Comparison of ENCODE assay signal across 17 cellular contexts in genomic region chr10:58743466-58744115, GRCh38.
DNase-seq lines count a peak whose midpoint lies in the region; ATAC-seq and TF ChIP-seq lines count a peak whose summit lies in the region.
"Had no signal": no experiment of that assay in that cellular context is flagged by ENCODE, and none has a peak within 500 bp of the region (broad histone marks: within the 10 kb centered on the region; RNA-seq: fewer than 3 reads in every experiment).

No MANE protein-coding gene starts in this region.

- H3K36me3 ChIP-seq in cardiac muscle cell: no peaks in the 10 kb centered on the region
- H3K36me3 ChIP-seq: uterus had no signal

- in situ Hi-C loops in astrocyte of the spinal cord (cut with HindIII; ENCODE audit: low sequenced_read_pairs): no loop called here

- no peaks in the 10 kb centered on the region for H3K9me3 ChIP-seq in cardiac muscle cell (ENCODE audit: low read depth)
- H3K9me3 ChIP-seq: uterus had no signal

- no peak overlapping the region for H3K27ac ChIP-seq in cardiac muscle cell
- H3K27ac ChIP-seq: uterus had no signal

- no peak for ATAC-seq in HG03442 (IDR thresholded peaks at IDR 0.05; ENCODE audit: unreplicated experiment)
- no peak for ATAC-seq in GM18517 (IDR thresholded peaks at IDR 0.05; ENCODE audit: unreplicated experiment)
- no peak for ATAC-seq in GM18909 (IDR thresholded peaks at IDR 0.05; ENCODE audit: poor library complexity, unreplicated experiment)
- ATAC-seq: activated CD8-positive, alpha-beta T cell treated with anti-CD3 and anti-CD28 coated beads, Interleukin-2, amount 10 ng/mL, durations not matched to agents 7 days and 5 days had no signal

- DNase-seq in cardiac muscle cell (ENCODE audit: low read depth in 1 of 2, low spot score in 1 of 2): peak; percentile 46 to 74
- no peak for DNase-seq in cardiac septum (ENCODE audit: low spot score)
- DNase-seq in astrocyte of the spinal cord (ENCODE audit: low read depth, low spot score): peak; percentile 87
- peak; percentile 47 for DNase-seq in kidney tubule cell (ENCODE audit: low spot score)
- no peak for DNase-seq in activated gamma-delta T cell treated with Interleukin-2 at 50 U/mL for 16 hours
- DNase-seq: activated CD8-positive, alpha-beta T cell treated with anti-CD3 and anti-CD28 coated beads, Interleukin-2, amount 10 ng/mL, durations not matched to agents 7 days and 5 days; cortex of kidney; DMS79; KBM-7; left cardiac atrium; nucleus accumbens; RPMI8226; T1000; uterus had no signal

- no peaks in the 10 kb centered on the region for H3K27me3 ChIP-seq in cardiac muscle cell
- H3K27me3 ChIP-seq: uterus had no signal

- H3K4me1 ChIP-seq in cardiac muscle cell (ENCODE audit: low read depth): peaks cover 5% of the 10 kb centered on the region
- H3K4me1 ChIP-seq: uterus had no signal

- intact Hi-C loops in cardiac septum (cut with DNase I): no loop called here

- H3K4me3 ChIP-seq in cardiac muscle cell (no peak overlapping the region), astrocyte of the spinal cord (ENCODE audit: low read depth, low read length) (no peak overlapping the region)
- H3K4me3 ChIP-seq: uterus had no signal

- no peak for TF ChIP-seq CTCF in cardiac muscle cell (IDR thresholded peaks at IDR 0.05; ENCODE audit: low read depth, low read length)
- no peak for TF ChIP-seq CTCF in astrocyte of the spinal cord (IDR thresholded peaks at IDR 0.05; ENCODE audit: low read depth, low read length)

Comparison
In these comparisons a context has a peak if more than half of its experiments do, and no peak if none do; other contexts are left out.
1. DNase-seq: peak in cardiac muscle cell (2 of 2), astrocyte of the spinal cord (single experiment) and kidney tubule cell (single experiment); none in cardiac septum (single experiment) and activated gamma-delta T cell treated with Interleukin-2 at 50 U/mL for 16 hours (single experiment).